Comparison of ENCODE assay signal across 18 cellular contexts in the genomic region with DNA sequence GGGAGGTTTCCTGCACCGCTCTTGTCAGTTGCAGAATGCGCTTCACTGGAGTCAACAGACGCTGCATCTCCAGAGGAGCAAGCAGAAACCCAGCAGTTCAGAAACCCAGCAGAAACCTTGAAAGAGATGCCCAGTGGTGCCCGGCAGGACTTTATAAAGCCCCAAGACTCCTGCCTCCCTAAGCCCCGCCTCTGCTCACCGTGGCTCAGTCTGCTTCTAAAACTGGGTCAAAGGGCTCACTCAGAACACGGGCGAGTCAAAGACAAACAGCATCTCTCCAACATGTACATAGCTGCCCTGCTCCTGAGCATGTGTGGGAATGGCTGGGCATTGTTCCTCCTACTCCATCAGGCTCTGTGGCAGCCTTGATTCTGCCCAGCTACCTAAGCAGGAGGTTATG. TPM values are rescaled to one million over a fixed set of nuclear protein-coding genes. Genes with fewer than 3 reads are reported as not detected.
DNase-seq lines count a peak whose midpoint lies in the region; ATAC-seq and TF ChIP-seq lines count a peak whose summit lies in the region.
"Had no signal": no experiment of that assay in that cellular context is flagged by ENCODE, and none has a peak within 500 bp of the region (broad histone marks: within the 10 kb centered on the region; RNA-seq: fewer than 3 reads in every experiment).

Gene HMGCS2 (minus strand): TSS at position 128 of the 400 bp plus-strand sequence. CDS start 61 bp downstream, at position 67.

- peaks cover 38% of the 10 kb centered on the region for H3K27me3 ChIP-seq in foreskin keratinocyte
- no peaks in the 10 kb centered on the region for H3K27me3 ChIP-seq in lower lobe of right lung (ENCODE audit: low read depth)
- H3K27me3 ChIP-seq in stomach, result no peaks in the 10 kb centered on the region
- no peaks in the 10 kb centered on the region for H3K27me3 ChIP-seq in effector memory CD4-positive, alpha-beta T cell (replicated peaks; ENCODE audit: control insufficient read depth, insufficient read depth, low read length, poor library complexity, severe bottlenecking)
- H3K27me3 ChIP-seq: esophagus squamous epithelium had no signal

- H3K4me3 ChIP-seq in LNCaP clone FGC (ENCODE audit: low read depth, low read length), result peak within 1 kb of the TSS; percentile 1; the same call in 1 of the 2 replicates
- no peak within 1 kb of the TSS for H3K4me3 ChIP-seq in lower lobe of right lung
- H3K4me3 ChIP-seq in stomach, result peak within 1 kb of the TSS in 3 of 4 donors; percentile 3 to 44 (median 32)
- no peak within 1 kb of the TSS for H3K4me3 ChIP-seq in effector memory CD4-positive, alpha-beta T cell (ENCODE audit: insufficient read depth, low read depth, low read length, poor library complexity, severe bottlenecking)
- no peak within 1 kb of the TSS for H3K4me3 ChIP-seq in OCI-LY7 (ENCODE audit: low read depth, low read length, poor library complexity, severe bottlenecking)
- H3K4me3 ChIP-seq: GM23248 had no signal

- POLR2A ChIA-PET in OCI-LY7 (lab: Charles Lee), result no interaction called here

- H3K4me1 ChIP-seq in foreskin keratinocyte, result no peaks in the 10 kb centered on the region
- H3K4me1 ChIP-seq in lower lobe of right lung, result peaks cover 21% of the 10 kb centered on the region
- peaks cover 15 to 63% (median 38%) of the 10 kb centered on the region in 4 donors for H3K4me1 ChIP-seq in stomach
- no peaks in the 10 kb centered on the region for H3K4me1 ChIP-seq in effector memory CD4-positive, alpha-beta T cell (ENCODE audit: control insufficient read depth, insufficient read depth, low read length, poor library complexity, severe bottlenecking)
- no peaks in the 10 kb centered on the region for H3K4me1 ChIP-seq in OCI-LY7 (ENCODE audit: insufficient read depth, low read length, poor library complexity, severe bottlenecking)

- H3K27ac ChIP-seq in foreskin keratinocyte, result no peak within 1 kb of the TSS
- no peak within 1 kb of the TSS for H3K27ac ChIP-seq in lower lobe of right lung
- peak within 1 kb of the TSS; percentile 4 to 83 (median 50) for H3K27ac ChIP-seq in stomach
- no peak within 1 kb of the TSS for H3K27ac ChIP-seq in effector memory CD4-positive, alpha-beta T cell (ENCODE audit: insufficient read depth, low read length, poor library complexity, severe bottlenecking)
- no peak within 1 kb of the TSS for H3K27ac ChIP-seq in OCI-LY7 (ENCODE audit: low read depth, low read length, poor library complexity, severe bottlenecking)
- H3K27ac ChIP-seq: GM23248 had no signal

- no peaks in the 10 kb centered on the region for H4K20me1 ChIP-seq in OCI-LY7 (ENCODE audit: insufficient read depth, low read length)

- H3K36me3 ChIP-seq in lower lobe of right lung (no peaks in the 10 kb centered on the region), stomach (no peaks in the 10 kb centered on the region), OCI-LY7 (ENCODE audit: insufficient read depth, low read length) (no peaks in the 10 kb centered on the region)
- H3K36me3 ChIP-seq in effector memory CD4-positive, alpha-beta T cell (ENCODE audit: control insufficient read depth, insufficient read depth, low read length), result no peaks in the 10 kb centered on the region
- H3K36me3 ChIP-seq: esophagus squamous epithelium had no signal

- peak; percentile 49 for DNase-seq in LNCaP clone FGC (ENCODE audit: low read depth)
- no peak for DNase-seq in foreskin keratinocyte
- DNase-seq in lower lobe of right lung, result no peak
- DNase-seq in stomach, result peak; percentile 87
- DNase-seq in effector memory CD4-positive, alpha-beta T cell, result no peak
- DNase-seq in OCI-LY7 (ENCODE audit: low spot score), result no peak
- no peak for DNase-seq in activated T-cell treated with anti-CD3 and anti-CD28 coated beads for 4 hours
- DNase-seq: activated CD4-positive, alpha-beta T cell treated with anti-CD3 and anti-CD28 coated beads for 4 hours; activated naive CD4-positive, alpha-beta T cell treated with anti-CD3 and anti-CD28 coated beads, Interleukin-2, amount 50 U/mL, for 16 hours; Calu3; esophagus squamous epithelium; GM23248; Karpas-422; NCI-H1436 treated with DMSO at 0.1 percent for 48 hours; NCI-H446 treated with DMSO at 0.1 percent for 48 hours had no signal

- TF ChIP-seq CTCF in LNCaP clone FGC (IDR thresholded peaks at IDR 0.05; ENCODE audit: control insufficient read depth, extremely low read depth, insufficient read depth), result no peak
- TF ChIP-seq CTCF in foreskin keratinocyte (conservative IDR thresholded peaks at IDR 0.05), result no peak
- TF ChIP-seq CTCF in lower lobe of right lung (IDR thresholded peaks at IDR 0.05), result no peak
- no peak for TF ChIP-seq CTCF in stomach (IDR thresholded peaks at IDR 0.05)
- no peak for TF ChIP-seq CTCF in OCI-LY7 (conservative IDR thresholded peaks at IDR 0.05; ENCODE audit: low read length)

- BruUV-seq in OCI-LY7 (replicated peaks; lab: Mats Ljungman, UMichigan), result no TSS peak

- peak; percentile 26 for ATAC-seq in foreskin keratinocyte
- ATAC-seq in lower lobe of right lung, result peak; percentile 71 to 74
- no peak for ATAC-seq in GM19035 (IDR thresholded peaks at IDR 0.05; ENCODE audit: unreplicated experiment)

- intact Hi-C loops in lower lobe of right lung (cut with DNase I) (no loop called here), stomach (cut with DNase I; ENCODE audit: low total_unique reads) (no loop called here), OCI-LY7 (cut with micrococcal nuclease; ENCODE audit: unreplicated experiment) (no loop called here)

- H3K79me2 ChIP-seq in OCI-LY7 (ENCODE audit: insufficient read depth, low read depth, low read length), result no peaks in the 10 kb centered on the region

- H2AFZ ChIP-seq in OCI-LY7 (ENCODE audit: low read length), result no peak within 1 kb of the TSS
- H2AFZ ChIP-seq: GM23248 had no signal

- TF ChIP-seq EP300 in stomach (IDR thresholded peaks at IDR 0.05), result no peak

- no peak within 1 kb of the TSS for H3K4me2 ChIP-seq in OCI-LY7 (ENCODE audit: low read length)

- no peaks in the 10 kb centered on the region for H3K9me3 ChIP-seq in lower lobe of right lung
- no peaks in the 10 kb centered on the region for H3K9me3 ChIP-seq in stomach
- no peaks in the 10 kb centered on the region for H3K9me3 ChIP-seq in effector memory CD4-positive, alpha-beta T cell (ENCODE audit: control insufficient read depth, low read length)
- H3K9me3 ChIP-seq in OCI-LY7 (ENCODE audit: low read length), result no peaks in the 10 kb centered on the region
- H3K9me3 ChIP-seq: esophagus squamous epithelium had no signal

- no peaks in the 10 kb centered on the region for H3K9me2 ChIP-seq in OCI-LY7 (ENCODE audit: insufficient read depth, low read length)

- TF ChIP-seq POLR2A in stomach (IDR thresholded peaks at IDR 0.05), result no peak

- CTCF ChIA-PET in OCI-LY7 (lab: Charles Lee; ENCODE audit: unreplicated experiment), result no interaction called here

- 25 to 47% (median 28%) methylated on average over 8 of the region's 8 CpGs for WGBS in stomach, 5 donors

RNA-seq across cellular contexts. Expression of gene HMGCS2, which starts in this region (rescaled TPM):
- not detected in 2 replicates for total RNA-seq in foreskin keratinocyte
- not detected in 2 replicates for polyA plus RNA-seq in foreskin keratinocyte
- total RNA-seq in lower lobe of right lung, result 0.32 TPM
- total RNA-seq in stomach, result 100 to 1,000 TPM in 2 of 5 donors, 10 to 100 TPM in 3; 10.3 to 203 (median 74.1) TPM
- polyA plus RNA-seq in stomach, result 10 to 100 TPM in 2 of 3 donors, 1 to 10 TPM in 1; 2.5 to 83.4 (median 26.2) TPM
- not detected in 2 replicates for total RNA-seq in OCI-LY7 (2014; rRNA removed; shearing (Covaris generic))
- not detected in 2 replicates for total RNA-seq in OCI-LY7 (2022)
- total RNA-seq: Calu3, GM23248, pulmonary artery endothelial cell, SK-MEL-5 had no signal
- polyA plus RNA-seq: GM23248 had no signal

Comparison
In these comparisons a context has a peak if more than half of its experiments do, and no peak if none do; other contexts are left out.
1. Peak in ATAC-seq in foreskin keratinocyte; RNA of the gene not detected or under 1 TPM.
2. Peak in ATAC-seq in lower lobe of right lung; RNA of the gene not detected or under 1 TPM.
3. DNase-seq: peak in LNCaP clone FGC (single experiment) and stomach (single experiment); none in foreskin keratinocyte (0 of 2), lower lobe of right lung (single experiment), effector memory CD4-positive, alpha-beta T cell (0 of 3), OCI-LY7 (single experiment) and activated T-cell treated with anti-CD3 and anti-CD28 coated beads for 4 hours (single experiment).
4. H3K4me3 ChIP-seq: peak in LNCaP clone FGC (single experiment) and stomach (3 of 4); none in lower lobe of right lung (single experiment), effector memory CD4-positive, alpha-beta T cell (single experiment) and OCI-LY7 (single experiment).
5. H3K27ac ChIP-seq: peak in stomach (5 of 5); none in foreskin keratinocyte (single experiment), lower lobe of right lung (single experiment), effector memory CD4-positive, alpha-beta T cell (single experiment) and OCI-LY7 (single experiment).